21 cellular contexts compared by ENCODE assay signal in the genomic region with DNA sequence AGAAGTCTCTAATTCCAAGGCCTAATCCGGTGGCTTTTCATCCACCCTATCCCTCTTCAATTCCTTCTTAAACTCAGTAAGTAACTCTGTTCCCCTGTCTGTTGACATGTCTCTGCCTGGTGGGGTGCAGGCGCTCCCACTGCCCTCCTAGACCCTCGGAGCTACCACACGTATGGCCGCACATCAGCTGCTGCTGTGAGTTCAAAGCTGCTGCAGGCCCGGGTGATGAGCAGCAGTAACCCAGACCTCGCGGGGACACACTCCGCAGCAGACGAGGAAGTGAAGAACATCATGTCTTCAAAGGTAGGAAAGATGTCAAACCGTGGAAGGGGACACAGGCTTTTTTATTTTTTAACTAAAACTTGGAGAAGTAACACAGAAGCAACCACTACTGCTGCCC.
DNase-seq lines count a peak whose midpoint lies in the region; ATAC-seq and TF ChIP-seq lines count a peak whose summit lies in the region.
"Had no signal": no experiment of that assay in that cellular context is flagged by ENCODE, and none has a peak within 500 bp of the region (broad histone marks: within the 10 kb centered on the region; RNA-seq: fewer than 3 reads in every experiment).

No MANE protein-coding gene starts in this region.

- peaks cover 0 to 20% of the 10 kb centered on the region in 2 donors for H3K36me3 Mint-ChIP-seq in activated T-cell treated with anti-CD3 and anti-CD28 coated beads, Interleukin-2, amount 50 U/mL, for 72 hours (ENCODE audit: insufficient read depth in 2 of 2)
- H3K36me3 Mint-ChIP-seq in activated T-helper 2 cell treated with anti-CD3 and anti-CD28 coated beads, Interferon-gamma antibody, Interleukin-2, Interleukin-4, amounts not matched to agents 10 μg/mL and 5 μg/mL and 100 μg/mL, durations not matched to agents 14 hours and 24 hours and 36 hours (ENCODE audit: low read depth), result peaks cover 72% of the 10 kb centered on the region
- H3K36me3 Mint-ChIP-seq in stimulated activated effector memory CD8-positive, alpha-beta T cell treated with anti-CD3 and anti-CD28 coated beads, Interleukin-12 subunit alpha, Interleukin-12 subunit beta, amount 100 ng/mL, for 72 hours, result peaks cover 94% of the 10 kb centered on the region

- H3K27ac ChIP-seq in gastroesophageal sphincter, result no peak overlapping the region
- H3K27ac ChIP-seq: A549 had no signal

- ATAC-seq in activated T-cell treated with anti-CD3 and anti-CD28 coated beads, Interleukin-2, amount 50 U/mL, for 72 hours (replicated peaks in 1 of 2), result no peak
- no peak for ATAC-seq in stimulated activated effector memory CD8-positive, alpha-beta T cell treated with anti-CD3 and anti-CD28 coated beads, Interleukin-12 subunit alpha, Interleukin-12 subunit beta, amount 100 ng/mL, for 72 hours
- ATAC-seq in gastroesophageal sphincter, result no peak
- ATAC-seq: A549, K562, Panc1 had no signal

- DNase-seq in activated T-cell treated with anti-CD3 and anti-CD28 coated beads, Interleukin-2, amount 50 U/mL, for 72 hours, result no peak
- DNase-seq in activated T-cell treated with anti-CD3 and anti-CD28 coated beads for 4 hours (no peak), D341Med (ENCODE audit: low spot score) (peak; percentile 57), NCI-H748 treated with DMSO at 0.1 percent for 48 hours (lab: John Stamatoyannopoulos, UW) (no peak), COR-L47 (lab: John Stamatoyannopoulos, UW) (no peak)
- DNase-seq in activated T-helper 2 cell treated with anti-CD3 and anti-CD28 coated beads, Interferon-gamma antibody, Interleukin-2, Interleukin-4, amounts not matched to agents 10 μg/mL and 5 μg/mL and 100 μg/mL, durations not matched to agents 14 hours and 24 hours and 36 hours (ENCODE audit: low spot score), result no peak
- no peak for DNase-seq in stimulated activated effector memory CD8-positive, alpha-beta T cell treated with anti-CD3 and anti-CD28 coated beads, Interleukin-12 subunit alpha, Interleukin-12 subunit beta, amount 100 ng/mL, for 72 hours (ENCODE audit: low spot score in 2 of 2)
- DNase-seq: BE2C, EL, GOT3, HCEC 1CT, MM.1S, NCI-H1048, NCI-H1417 treated with DMSO at 0.1 percent for 48 hours, NCI-H187, NCI-H2107, NCI-H446 treated with DMSO at 0.1 percent for 48 hours had no signal

- H3K9me3 ChIP-seq in gastroesophageal sphincter, result no peaks in the 10 kb centered on the region
- H3K9me3 ChIP-seq: A549, BE2C had no signal

- H3K4me1 ChIP-seq in gastroesophageal sphincter, result no peaks in the 10 kb centered on the region
- H3K4me1 ChIP-seq: BE2C had no signal

- TF ChIP-seq POLR2A in gastroesophageal sphincter (IDR thresholded peaks at IDR 0.05), result no peak

- H3K9me3 Mint-ChIP-seq in activated T-cell treated with anti-CD3 and anti-CD28 coated beads, Interleukin-2, amount 50 U/mL, for 72 hours, result no peaks in the 10 kb centered on the region
- no peaks in the 10 kb centered on the region for H3K9me3 Mint-ChIP-seq in activated T-helper 2 cell treated with anti-CD3 and anti-CD28 coated beads, Interferon-gamma antibody, Interleukin-2, Interleukin-4, amounts not matched to agents 10 μg/mL and 5 μg/mL and 100 μg/mL, durations not matched to agents 14 hours and 24 hours and 36 hours
- H3K9me3 Mint-ChIP-seq in stimulated activated effector memory CD8-positive, alpha-beta T cell treated with anti-CD3 and anti-CD28 coated beads, Interleukin-12 subunit alpha, Interleukin-12 subunit beta, amount 100 ng/mL, for 72 hours, result no peaks in the 10 kb centered on the region

- intact Hi-C loops in activated T-helper 2 cell treated with anti-CD3 and anti-CD28 coated beads, Interferon-gamma antibody, Interleukin-2, Interleukin-4, amounts not matched to agents 10 μg/mL and 5 μg/mL and 100 μg/mL, durations not matched to agents 14 hours and 24 hours and 36 hours (cut with micrococcal nuclease), result no loop called here

- H3K4me1 Mint-ChIP-seq in activated T-cell treated with anti-CD3 and anti-CD28 coated beads, Interleukin-2, amount 50 U/mL, for 72 hours (ENCODE audit: low read depth), result no peaks in the 10 kb centered on the region
- H3K4me1 Mint-ChIP-seq in activated T-helper 2 cell treated with anti-CD3 and anti-CD28 coated beads, Interferon-gamma antibody, Interleukin-2, Interleukin-4, amounts not matched to agents 10 μg/mL and 5 μg/mL and 100 μg/mL, durations not matched to agents 14 hours and 24 hours and 36 hours (ENCODE audit: low read depth), result peaks cover 10% of the 10 kb centered on the region
- no peaks in the 10 kb centered on the region for H3K4me1 Mint-ChIP-seq in stimulated activated effector memory CD8-positive, alpha-beta T cell treated with anti-CD3 and anti-CD28 coated beads, Interleukin-12 subunit alpha, Interleukin-12 subunit beta, amount 100 ng/mL, for 72 hours

- H3K27ac Mint-ChIP-seq in activated T-cell treated with anti-CD3 and anti-CD28 coated beads, Interleukin-2, amount 50 U/mL, for 72 hours, result peak overlapping the region; percentile 35
- H3K27ac Mint-ChIP-seq in activated T-helper 2 cell treated with anti-CD3 and anti-CD28 coated beads, Interferon-gamma antibody, Interleukin-2, Interleukin-4, amounts not matched to agents 10 μg/mL and 5 μg/mL and 100 μg/mL, durations not matched to agents 14 hours and 24 hours and 36 hours, result peak overlapping the region; percentile 31
- peak overlapping the region; percentile 72 for H3K27ac Mint-ChIP-seq in stimulated activated effector memory CD8-positive, alpha-beta T cell treated with anti-CD3 and anti-CD28 coated beads, Interleukin-12 subunit alpha, Interleukin-12 subunit beta, amount 100 ng/mL, for 72 hours

- H3K36me3 ChIP-seq in gastroesophageal sphincter, result peaks cover 0 to 86% of the 10 kb centered on the region in 2 donors
- H3K36me3 ChIP-seq: BE2C had no signal

- 71 to 81% methylated on average over 2 of the region's 11 CpGs for whole genome bisulfite sequencing in gastroesophageal sphincter (ENCODE audit: low coverage in 1 of 2), 2 donors

- H3K27me3 Mint-ChIP-seq in activated T-cell treated with anti-CD3 and anti-CD28 coated beads, Interleukin-2, amount 50 U/mL, for 72 hours (ENCODE audit: low read depth), result no peaks in the 10 kb centered on the region
- no peaks in the 10 kb centered on the region for H3K27me3 Mint-ChIP-seq in activated T-helper 2 cell treated with anti-CD3 and anti-CD28 coated beads, Interferon-gamma antibody, Interleukin-2, Interleukin-4, amounts not matched to agents 10 μg/mL and 5 μg/mL and 100 μg/mL, durations not matched to agents 14 hours and 24 hours and 36 hours (ENCODE audit: low read depth)

- H3K27me3 ChIP-seq in gastroesophageal sphincter, result no peaks in the 10 kb centered on the region

- TF ChIP-seq CTCF in gastroesophageal sphincter (IDR thresholded peaks at IDR 0.05), result no peak

- no peak overlapping the region for H3K4me3 ChIP-seq in gastroesophageal sphincter
- H3K4me3 ChIP-seq: A549, K562 had no signal

- H3K4me3 Mint-ChIP-seq in activated T-cell treated with anti-CD3 and anti-CD28 coated beads, Interleukin-2, amount 50 U/mL, for 72 hours, result no peak overlapping the region
- H3K4me3 Mint-ChIP-seq in activated T-helper 2 cell treated with anti-CD3 and anti-CD28 coated beads, Interferon-gamma antibody, Interleukin-2, Interleukin-4, amounts not matched to agents 10 μg/mL and 5 μg/mL and 100 μg/mL, durations not matched to agents 14 hours and 24 hours and 36 hours (ENCODE audit: low read depth), result no peak overlapping the region
- H3K4me3 Mint-ChIP-seq in stimulated activated effector memory CD8-positive, alpha-beta T cell treated with anti-CD3 and anti-CD28 coated beads, Interleukin-12 subunit alpha, Interleukin-12 subunit beta, amount 100 ng/mL, for 72 hours, result no peak overlapping the region

- TF ChIP-seq EP300 in gastroesophageal sphincter (IDR thresholded peaks at IDR 0.05), result no peak
